Comparison of ENCODE assay signal across 9 cellular contexts in the genomic region with DNA sequence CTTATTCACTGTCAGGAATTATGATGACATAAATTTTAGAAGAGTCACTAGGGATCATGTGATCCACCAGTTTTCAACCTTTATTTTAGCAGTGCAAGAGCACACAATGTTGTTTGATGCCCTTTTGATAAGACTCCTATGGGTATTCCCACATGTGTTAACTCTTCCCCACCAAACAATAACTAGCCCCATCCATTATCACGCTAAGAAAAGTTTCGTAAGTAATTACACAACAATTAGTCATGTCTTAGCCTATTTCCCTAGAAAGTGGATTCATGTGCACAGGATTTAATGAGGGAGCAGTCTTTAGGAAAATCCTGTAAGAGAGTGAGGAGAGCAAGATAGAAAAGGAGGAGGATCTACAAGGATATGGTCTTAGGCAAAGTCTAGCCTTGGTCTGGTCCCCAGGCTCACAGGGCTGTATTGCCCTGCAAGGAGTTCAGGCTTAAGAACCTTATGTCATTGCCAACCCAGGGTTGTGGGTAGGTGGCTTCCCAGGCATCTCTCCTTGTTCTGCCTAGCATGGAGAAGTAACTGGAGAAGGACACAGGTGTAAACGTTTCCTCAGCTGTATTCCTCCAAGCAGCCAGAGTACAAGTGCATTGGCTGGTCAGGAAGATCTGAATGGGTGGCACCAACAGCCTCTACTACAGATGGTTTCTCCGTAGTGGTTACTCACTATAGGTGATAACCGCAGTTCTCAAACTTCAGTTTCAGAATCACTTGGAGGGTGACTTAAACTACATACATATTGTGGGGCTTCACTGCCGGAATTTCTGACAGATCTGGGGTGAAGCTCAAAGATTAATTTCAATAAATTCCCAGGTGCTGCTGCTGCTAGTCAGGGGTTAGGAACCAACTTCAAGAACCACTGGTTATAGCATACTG.
DNase-seq lines count a peak whose midpoint lies in the region; ATAC-seq and TF ChIP-seq lines count a peak whose summit lies in the region.
"Had no signal": no experiment of that assay in that cellular context is flagged by ENCODE, and none has a peak within 500 bp of the region (broad histone marks: within the 10 kb centered on the region; RNA-seq: fewer than 3 reads in every experiment).

No MANE protein-coding gene starts in this region.

- TF ChIP-seq CTCF in natural killer cell (IDR thresholded peaks at IDR 0.05) (no peak), Calu3 (IDR thresholded peaks at IDR 0.05; ENCODE audit: unreplicated experiment) (no peak)

- intact Hi-C loops in natural killer cell (cut with micrococcal nuclease) (no loop called here), Calu3 (cut with micrococcal nuclease; ENCODE audit: unreplicated experiment) (no loop called here)

- H3K27me3 Mint-ChIP-seq in natural killer cell (ENCODE audit: low read depth in 2 of 2) (no peaks in the 10 kb centered on the region), Calu3 (ENCODE audit: unreplicated experiment) (no peaks in the 10 kb centered on the region)

- H3K27ac Mint-ChIP-seq in natural killer cell: no peak overlapping the region
- no peak overlapping the region for H3K27ac Mint-ChIP-seq in Calu3 (ENCODE audit: unreplicated experiment)

- H3K4me3 Mint-ChIP-seq in natural killer cell (no peak overlapping the region), Calu3 (ENCODE audit: low read depth, unreplicated experiment) (no peak overlapping the region)

- H3K4me1 Mint-ChIP-seq in natural killer cell: no peaks in the 10 kb centered on the region
- no peaks in the 10 kb centered on the region for H3K4me1 Mint-ChIP-seq in Calu3 (ENCODE audit: low read depth, unreplicated experiment)

- no peaks in the 10 kb centered on the region for H3K36me3 Mint-ChIP-seq in natural killer cell
- H3K36me3 Mint-ChIP-seq in Calu3 (ENCODE audit: insufficient read depth, unreplicated experiment): no peaks in the 10 kb centered on the region

- CTCF ChIA-PET in Calu3 (lab: Charles Lee): no interaction called here

- peaks cover 0 to 2% of the 10 kb centered on the region in 2 donors for H3K9me3 Mint-ChIP-seq in natural killer cell
- H3K9me3 Mint-ChIP-seq in Calu3 (ENCODE audit: low read depth, unreplicated experiment): no peaks in the 10 kb centered on the region

- peak; percentile 99 for ATAC-seq in GM18867 (IDR thresholded peaks at IDR 0.05; ENCODE audit: unreplicated experiment)
- ATAC-seq in GM21786 (IDR thresholded peaks at IDR 0.05; ENCODE audit: unreplicated experiment): peak; percentile 81
- peak; percentile 29 to 76 (median 50) for ATAC-seq in natural killer cell
- ATAC-seq: left lung had no signal

- DNase-seq in MV-4-11 (lab: John Stamatoyannopoulos, UW) (peak; percentile 21), natural killer cell (no peak), COR-L47 (lab: John Stamatoyannopoulos, UW) (no peak), substantia nigra (lab: John Stamatoyannopoulos, UW) (no peak), Calu3 (no peak)
- DNase-seq: adrenal gland, left lung had no signal

- H3K27ac ChIP-seq in substantia nigra (ENCODE audit: low read depth, low read length, poor library complexity, severe bottlenecking): no peak overlapping the region
- H3K27ac ChIP-seq: adrenal gland, left lung had no signal

- BruUV-seq in Calu3 (replicated peaks; lab: Mats Ljungman, UMichigan): no TSS peak
